In the genomic region with DNA sequence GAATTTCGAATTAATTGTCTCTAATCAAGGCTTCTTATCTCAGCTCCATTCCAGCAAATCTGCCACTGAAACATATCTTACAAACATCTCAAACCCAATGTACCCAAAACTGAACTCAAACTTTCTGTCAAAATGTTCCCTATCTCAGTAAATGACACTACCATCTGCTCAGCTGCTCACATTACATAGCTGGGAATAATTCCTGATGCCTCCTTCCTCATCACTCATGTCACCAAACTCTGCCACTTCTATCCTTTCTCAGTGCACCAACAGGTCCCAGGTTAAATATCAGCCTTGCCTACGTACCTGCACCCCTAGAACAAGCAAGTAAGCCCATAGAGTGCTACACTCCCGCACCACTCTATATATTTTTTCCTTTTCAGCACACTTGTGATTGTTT, we compare ENCODE assay signal across 25 cellular contexts.
"Had no signal": no experiment of that assay in that cellular context is flagged by ENCODE, and none has a peak within 500 bp of the region (broad histone marks: within the 10 kb centered on the region; RNA-seq: fewer than 3 reads in every experiment).

No MANE protein-coding gene starts in this region.

- DNase-seq: dorsolateral prefrontal cortex; effector CD4-positive, alpha-beta T cell; foreskin fibroblast; heart left ventricle; kidney; mesendoderm; midbrain; naive thymus-derived CD8-positive, alpha-beta T cell; nephron progenitor cell; occipital lobe; ovary; posterior cingulate gyrus; right lobe of liver; small intestine; stimulated activated CD4-positive, alpha-beta T cell treated with anti-CD3 and anti-CD28 coated beads, Interleukin-15, amount 100 ng/mL, for 24 hours; stimulated activated CD4-positive, alpha-beta T cell treated with anti-CD3 and anti-CD28 coated beads, Interleukin-2, amount 100 ng/mL, for 48 hours; stimulated activated naive B cell treated with anti-CD40 and anti-IgM and Interleukin-4, amounts not matched to agents 10 μg/mL and 1 μg/mL and 100 μg/mL, for 72 hours; stimulated activated naive CD8-positive, alpha-beta T cell treated with anti-CD3 and anti-CD28 coated beads, Interleukin-15, amount 100 ng/mL, for 72 hours; transverse colon; upper lobe of right lung; uterus had no signal

- H3K27ac ChIP-seq: dorsolateral prefrontal cortex, gastroesophageal sphincter, heart left ventricle, hepatocyte, ovary, right lobe of liver, suprapubic skin, transverse colon, upper lobe of right lung, uterus had no signal

- H3K4me2 ChIP-seq: hepatocyte had no signal

- H3K36me3 ChIP-seq: gastroesophageal sphincter, ovary, uterus had no signal

- H3K4me3 ChIP-seq: dorsolateral prefrontal cortex, gastroesophageal sphincter, heart left ventricle, hepatocyte, lung, ovary, right lobe of liver, suprapubic skin, transverse colon, upper lobe of right lung, uterus had no signal

- H3K27me3 ChIP-seq: dorsolateral prefrontal cortex, gastroesophageal sphincter, heart left ventricle, hepatocyte, ovary, right lobe of liver, suprapubic skin, transverse colon, upper lobe of right lung, uterus had no signal

- H3K9me3 ChIP-seq: gastroesophageal sphincter, heart left ventricle, ovary, right lobe of liver, suprapubic skin, transverse colon, upper lobe of right lung, uterus had no signal

- H2AFZ ChIP-seq: hepatocyte had no signal
